ENCODE assay signal across 7 cellular contexts in the genomic region with DNA sequence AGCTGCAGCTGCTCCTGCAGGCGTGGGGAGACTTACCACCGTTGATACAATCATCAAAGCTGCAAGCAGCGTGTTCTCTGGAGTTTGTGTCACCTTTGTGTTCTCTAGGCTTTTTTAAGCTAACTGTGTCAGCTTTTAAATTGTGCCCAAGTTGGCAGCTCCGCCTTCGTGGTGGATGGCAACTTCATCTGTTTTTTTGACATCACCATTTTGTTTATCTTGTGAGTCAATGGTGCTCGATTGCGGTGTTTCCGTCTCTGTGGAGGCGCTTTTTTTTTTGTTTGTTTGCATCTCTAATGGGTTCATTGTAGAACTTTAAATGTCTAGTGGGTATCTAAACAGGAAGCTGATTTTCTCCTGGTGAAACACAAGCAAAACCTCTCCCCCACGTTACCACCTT. TPM values are rescaled to one million over a fixed set of nuclear protein-coding genes. Genes with fewer than 3 reads are reported as not detected.
DNase-seq lines count a peak whose midpoint lies in the region; ATAC-seq, FAIRE-seq and TF ChIP-seq lines count a peak whose summit lies in the region.
"Not testable (repeated sequence)": the region's sequence is repeated elsewhere in the genome, so short reads cannot be mapped to it uniquely, and the experiment has no call there.

No MANE protein-coding gene starts in this region.

- FAIRE-seq in H54 (lab: Jason Lieb, UNC): peak; percentile 15

- CTCF ChIA-PET in activated CD4-positive, alpha-beta memory T cell treated with anti-CD3 and anti-CD28 coated beads for 36 hours (lab: Charles Lee): not testable (repeated sequence)

- in situ Hi-C loops in Caki2 (cut with HindIII; ENCODE audit: low pct_unique_long_range_greater_than_20kb, low sequenced_read_pairs): not testable (repeated sequence)

- intact Hi-C loops in activated CD4-positive, alpha-beta memory T cell treated with anti-CD3 and anti-CD28 coated beads for 36 hours (cut with micrococcal nuclease): loop anchor here (5.0 kb wide), 1 partner anchor 499 kb away; no protein-coding TSS in a partner anchor
- intact Hi-C loops in natural killer cell (cut with micrococcal nuclease): loop anchor here (5.0 to 10.0 kb wide), 5 partner anchors 41 to 499 kb away; partner anchors contain the start of gene ZNF600

- not testable (repeated sequence) for H3K36me3 Mint-ChIP-seq in activated CD4-positive, alpha-beta memory T cell treated with anti-CD3 and anti-CD28 coated beads for 36 hours; effector memory CD8-positive, alpha-beta T cell (ENCODE audit: insufficient read depth); natural killer cell

- not testable (repeated sequence) for TF ChIP-seq POLR2A in H54 (IDR thresholded peaks at IDR 0.05; ENCODE audit: low read depth, low read length)

- H3K9me3 Mint-ChIP-seq in activated CD4-positive, alpha-beta memory T cell treated with anti-CD3 and anti-CD28 coated beads for 36 hours; effector memory CD8-positive, alpha-beta T cell; natural killer cell: not testable (repeated sequence)

- not testable (repeated sequence) for TF ChIP-seq CTCF in natural killer cell (IDR thresholded peaks at IDR 0.05)

- H3K4me1 Mint-ChIP-seq in activated CD4-positive, alpha-beta memory T cell treated with anti-CD3 and anti-CD28 coated beads for 36 hours (ENCODE audit: low read depth): peaks cover 21% of the 10 kb centered on the region
- H3K4me1 Mint-ChIP-seq in effector memory CD8-positive, alpha-beta T cell (ENCODE audit: low read depth in 2 of 2): peaks cover 13 to 30% of the 10 kb centered on the region in 2 donors
- H3K4me1 Mint-ChIP-seq in natural killer cell: peaks cover 36 to 48% of the 10 kb centered on the region in 2 donors

- not testable (repeated sequence) for H3K4me3 Mint-ChIP-seq in activated CD4-positive, alpha-beta memory T cell treated with anti-CD3 and anti-CD28 coated beads for 36 hours
- peak overlapping the region in 1 of 2 donors; percentile 7 for H3K4me3 Mint-ChIP-seq in effector memory CD8-positive, alpha-beta T cell
- peak overlapping the region; percentile 68 for H3K4me3 Mint-ChIP-seq in natural killer cell

- peak; percentile 32 for DNase-seq in Caki2 (ENCODE audit: low read depth)
- not testable (repeated sequence) for DNase-seq in H54 (ENCODE audit: insufficient read length, low spot score)
- peak; percentile 51 for DNase-seq in NCI-H1436 treated with DMSO at 0.1 percent for 48 hours (lab: John Stamatoyannopoulos, UW)
- peak; percentile 75 for DNase-seq in NCI-H345 (lab: John Stamatoyannopoulos, UW)
- peak; percentile 15 for DNase-seq in activated CD4-positive, alpha-beta memory T cell treated with anti-CD3 and anti-CD28 coated beads for 36 hours
- peak in 2 of 3 experiments; percentile 16 to 19 for DNase-seq in effector memory CD8-positive, alpha-beta T cell
- peak; percentile 39 for DNase-seq in natural killer cell

- POLR2A ChIA-PET in activated CD4-positive, alpha-beta memory T cell treated with anti-CD3 and anti-CD28 coated beads for 36 hours (lab: Charles Lee): not testable (repeated sequence)

- H3K27me3 Mint-ChIP-seq in activated CD4-positive, alpha-beta memory T cell treated with anti-CD3 and anti-CD28 coated beads for 36 hours; effector memory CD8-positive, alpha-beta T cell; natural killer cell (ENCODE audit: low read depth in 2 of 2): not testable (repeated sequence)

- not testable (repeated sequence) for H3K27ac Mint-ChIP-seq in activated CD4-positive, alpha-beta memory T cell treated with anti-CD3 and anti-CD28 coated beads for 36 hours
- peak overlapping the region; percentile 61 to 76 for H3K27ac Mint-ChIP-seq in effector memory CD8-positive, alpha-beta T cell
- peak overlapping the region; percentile 90 to 95 for H3K27ac Mint-ChIP-seq in natural killer cell

- ATAC-seq in effector memory CD8-positive, alpha-beta T cell (replicated peaks): peak; percentile 89
- peak; percentile 77 to 91 (median 91) for ATAC-seq in natural killer cell

RNA-seq across cellular contexts. Expression of gene ZNF611, which starts 11.1 kb away (rescaled TPM):
- 8.6 and 29.9 TPM in 2 replicates for total RNA-seq in Caki2 (2014; rRNA removed; shearing (Covaris generic); ENCODE audit: low replicate concordance)
- 10 to 100 TPM; 17.9 to 20.3 TPM for total RNA-seq in activated CD4-positive, alpha-beta memory T cell treated with anti-CD3 and anti-CD28 coated beads for 36 hours
- total RNA-seq in natural killer cell: 10 to 100 TPM; 41.2 to 58.0 (median 44.2) TPM

RNA-seq across cellular contexts. Expression of gene ZNF600, which starts 40.7 kb away (rescaled TPM):
- 3.3 and 4.5 TPM in 2 replicates for total RNA-seq in Caki2 (2014; rRNA removed; shearing (Covaris generic); ENCODE audit: low replicate concordance)
- total RNA-seq in activated CD4-positive, alpha-beta memory T cell treated with anti-CD3 and anti-CD28 coated beads for 36 hours: 10 to 100 TPM; 11.1 to 13.4 TPM
- total RNA-seq in natural killer cell: 100 to 1,000 TPM in 1 of 3 donors, 10 to 100 TPM in 2; 28.8 to 157 (median 73.1) TPM
